Comparison of ENCODE assay signal across 10 cellular contexts in genomic region chr2:40364143-40364903, GRCh38.
DNase-seq lines count a peak whose midpoint lies in the region; ATAC-seq, FAIRE-seq and TF ChIP-seq lines count a peak whose summit lies in the region.
"Had no signal": no experiment of that assay in that cellular context is flagged by ENCODE, and none has a peak within 500 bp of the region (broad histone marks: within the 10 kb centered on the region; RNA-seq: fewer than 3 reads in every experiment).

No MANE protein-coding gene starts in this region.

- POLR2A ChIA-PET in OCI-LY7 (lab: Charles Lee) (interaction anchor here (0.6 to 2.4 kb wide), 15 partner anchors 11 to 586 kb away, joined by 3 to 11 read pairs (median 4); no protein-coding TSS in a partner anchor), endothelial cell of umbilical vein (lab: Charles Lee) (no interaction called here), WTC11 (lab: Charles Lee) (interaction anchor here (1.3 kb wide), 1 partner anchor 9 kb away, joined by 3 read pairs; no protein-coding TSS in a partner anchor)

- dilution Hi-C loops in endothelial cell of umbilical vein (cut with MboI; ENCODE audit: extremely low pct_ligation_motif_present, low sequenced_read_pairs), result no loop called here

- H3K4me2 ChIP-seq in DND-41 (ENCODE audit: insufficient read depth, low read length) (no peak overlapping the region), OCI-LY7 (ENCODE audit: low read length) (peak overlapping the region; percentile 80), endothelial cell of umbilical vein (ENCODE audit: insufficient read depth, low read length) (peak overlapping the region; percentile 94)

- H3K36me3 ChIP-seq in DND-41 (ENCODE audit: insufficient read depth, low read length), result no peaks in the 10 kb centered on the region
- no peaks in the 10 kb centered on the region; the same call in 1 of the 2 replicates for H3K36me3 ChIP-seq in OCI-LY7 (ENCODE audit: insufficient read depth, low read length)
- H3K36me3 ChIP-seq in endothelial cell of umbilical vein (ENCODE audit: control insufficient read depth in 2 of 2, extremely low read depth in 1 of 2, insufficient read depth in 2 of 2, low read length in 2 of 2), result no peaks in the 10 kb centered on the region

- no peaks in the 10 kb centered on the region for H3K27me3 ChIP-seq in DND-41 (ENCODE audit: insufficient read depth, low read length, poor library complexity)
- no peaks in the 10 kb centered on the region for H3K27me3 ChIP-seq in endothelial cell of umbilical vein (ENCODE audit: control insufficient read depth in 2 of 2, insufficient read depth in 2 of 2, low read length in 2 of 2)

- H3K9ac ChIP-seq in DND-41 (ENCODE audit: low read depth, low read length) (no peak overlapping the region), endothelial cell of umbilical vein (replicated peaks; ENCODE audit: extremely low read depth, insufficient read depth, low read length) (peak overlapping the region; percentile 79)

- CTCF ChIA-PET in OCI-LY7 (lab: Charles Lee; ENCODE audit: unreplicated experiment), result interaction anchor here (0.9 kb wide), 1 partner anchor 79 kb away, joined by 3 read pairs; no protein-coding TSS in a partner anchor
- CTCF ChIA-PET in endothelial cell of umbilical vein (lab: Charles Lee), result interaction anchor here (0.9 to 1.6 kb wide), 6 partner anchors 13 to 451 kb away, joined by 3 to 4 read pairs (median 3); no protein-coding TSS in a partner anchor
- CTCF ChIA-PET in WTC11 (lab: Charles Lee), result no interaction called here
- CTCF ChIA-PET in activated naive CD4-positive, alpha-beta T cell treated with anti-CD3 and anti-CD28 coated beads for 36 hours (lab: Charles Lee), result no interaction called here

- no peak overlapping the region; the same call in 1 of the 2 replicates for H3K27ac Mint-ChIP-seq in WTC11
- no peak overlapping the region for H3K27ac Mint-ChIP-seq in activated naive CD4-positive, alpha-beta T cell treated with anti-CD3 and anti-CD28 coated beads for 36 hours

- TF ChIP-seq CTCF in DND-41 (IDR thresholded peaks at IDR 0.05; ENCODE audit: borderline replicate concordance, extremely low read depth, low read length, poor library complexity, severe bottlenecking) (no peak), OCI-LY7 (conservative IDR thresholded peaks at IDR 0.05; ENCODE audit: low read length) (no peak), endothelial cell of umbilical vein (IDR thresholded peaks at IDR 0.05; ENCODE audit: extremely low read depth in 1 of 2, insufficient read depth in 1 of 2, low read depth in 1 of 2, low read length in 2 of 2) (no peak), WTC11 (IDR thresholded peaks at IDR 0.05) (no peak)

- peak; percentile 47 for FAIRE-seq in endothelial cell of umbilical vein (lab: Jason Lieb, UNC)

- H3K4me3 ChIP-seq in DND-41 (ENCODE audit: low read depth in 1 of 2, low read length in 2 of 2) (no peak overlapping the region), OCI-LY7 (ENCODE audit: low read depth, low read length, poor library complexity, severe bottlenecking) (peak overlapping the region; percentile 58), endothelial cell of umbilical vein (replicated peaks in 1 of 3; ENCODE audit: insufficient read depth in 1 of 3, low read depth in 1 of 3, low read length in 3 of 3) (peak overlapping the region; percentile 11 to 76 (median 54))

- no peak overlapping the region for H3K27ac ChIP-seq in DND-41 (ENCODE audit: low read length)
- peak overlapping the region; percentile 92 for H3K27ac ChIP-seq in OCI-LY7 (ENCODE audit: low read depth, low read length, poor library complexity, severe bottlenecking)
- H3K27ac ChIP-seq in endothelial cell of umbilical vein (ENCODE audit: insufficient read depth, low read depth, low read length), result peak overlapping the region; percentile 7

- H4K20me1 ChIP-seq in DND-41 (ENCODE audit: insufficient read depth, low read length) (no peaks in the 10 kb centered on the region), OCI-LY7 (ENCODE audit: insufficient read depth, low read length) (no peaks in the 10 kb centered on the region), endothelial cell of umbilical vein (replicated peaks; ENCODE audit: control insufficient read depth, extremely low read depth, insufficient read depth, low read length) (no peaks in the 10 kb centered on the region)

- peaks cover 5% of the 10 kb centered on the region for H3K4me1 Mint-ChIP-seq in WTC11
- H3K4me1 Mint-ChIP-seq in activated naive CD4-positive, alpha-beta T cell treated with anti-CD3 and anti-CD28 coated beads for 36 hours (ENCODE audit: low read depth), result peaks cover 5% of the 10 kb centered on the region

- H3K9me2 ChIP-seq in OCI-LY7 (ENCODE audit: insufficient read depth, low read length), result no peaks in the 10 kb centered on the region

- no peaks in the 10 kb centered on the region for H3K9me1 ChIP-seq in endothelial cell of umbilical vein (replicated peaks; ENCODE audit: control insufficient read depth, extremely low read depth, insufficient read depth, low read length)

- H3K4me3 Mint-ChIP-seq in WTC11, result no peak overlapping the region
- H3K4me3 Mint-ChIP-seq in activated naive CD4-positive, alpha-beta T cell treated with anti-CD3 and anti-CD28 coated beads for 36 hours, result no peak overlapping the region

- no peaks in the 10 kb centered on the region for H3K36me3 Mint-ChIP-seq in WTC11
- H3K36me3 Mint-ChIP-seq in activated naive CD4-positive, alpha-beta T cell treated with anti-CD3 and anti-CD28 coated beads for 36 hours (ENCODE audit: low read depth), result no peaks in the 10 kb centered on the region

- no TSS peak for BruUV-seq in OCI-LY7 (replicated peaks; lab: Mats Ljungman, UMichigan)
- no TSS peak for BruUV-seq in endothelial cell of umbilical vein (replicated peaks; lab: Mats Ljungman, UMichigan)

- H2AFZ ChIP-seq in DND-41 (ENCODE audit: low read depth, low read length) (no peak overlapping the region), OCI-LY7 (ENCODE audit: low read length) (peak overlapping the region; percentile 90), endothelial cell of umbilical vein (ENCODE audit: low read depth, low read length) (peak overlapping the region; percentile 80)

- ATAC-seq in DND-41 (ENCODE audit: insufficient read depth, low read depth) (peak; percentile 45; the same call in 2 of the 3 replicates), WTC11 (no peak)

- H3K4me1 ChIP-seq in DND-41 (ENCODE audit: insufficient read depth, low read length) (peaks cover 18% of the 10 kb centered on the region), OCI-LY7 (ENCODE audit: insufficient read depth, low read length, poor library complexity, severe bottlenecking) (peaks cover 61% of the 10 kb centered on the region), endothelial cell of umbilical vein (ENCODE audit: control insufficient read depth, extremely low read depth, insufficient read depth, low read length) (no peaks in the 10 kb centered on the region)

- DNase-seq in DND-41, result no peak
- DNase-seq in OCI-LY7 (ENCODE audit: low spot score), result peak; percentile 27
- peak; percentile 51 for DNase-seq in endothelial cell of umbilical vein (ENCODE audit: low read depth, low spot score)
- peak; percentile 50 for DNase-seq in renal cortical epithelial cell (ENCODE audit: low read depth)
- no peak for DNase-seq in WTC11 (ENCODE audit: low spot score)
- no peak for DNase-seq in pons (ENCODE audit: low spot score)
- no peak for DNase-seq in AG20443 (ENCODE audit: low spot score)
- no peak for DNase-seq in activated naive CD4-positive, alpha-beta T cell treated with anti-CD3 and anti-CD28 coated beads for 36 hours
- DNase-seq: activated gamma-delta T cell; stimulated activated CD4-positive, alpha-beta T cell treated with anti-CD3 and anti-CD28 coated beads, Interleukin-2, amount 100 ng/mL, for 24 hours had no signal

- intact Hi-C loops in OCI-LY7 (cut with micrococcal nuclease; ENCODE audit: unreplicated experiment), result no loop called here
- intact Hi-C loops in endothelial cell of umbilical vein (cut with micrococcal nuclease), result no loop called here
- intact Hi-C loops in activated naive CD4-positive, alpha-beta T cell treated with anti-CD3 and anti-CD28 coated beads for 36 hours (cut with micrococcal nuclease), result no loop called here

- peaks cover 17% of the 10 kb centered on the region for H3K79me2 ChIP-seq in DND-41 (ENCODE audit: insufficient read depth, low read length)
- H3K79me2 ChIP-seq in OCI-LY7 (ENCODE audit: insufficient read depth, low read depth, low read length), result no peaks in the 10 kb centered on the region
- no peaks in the 10 kb centered on the region for H3K79me2 ChIP-seq in endothelial cell of umbilical vein (ENCODE audit: control insufficient read depth, insufficient read depth, low read length)

- H3K9me3 Mint-ChIP-seq in WTC11, result no peaks in the 10 kb centered on the region
- no peaks in the 10 kb centered on the region for H3K9me3 Mint-ChIP-seq in activated naive CD4-positive, alpha-beta T cell treated with anti-CD3 and anti-CD28 coated beads for 36 hours

- no peak for TF ChIP-seq POLR2A in endothelial cell of umbilical vein (IDR thresholded peaks at IDR 0.05; ENCODE audit: low read depth, low read length)

- H3K9me3 ChIP-seq in DND-41 (ENCODE audit: insufficient read depth, low read length, severe bottlenecking) (no peaks in the 10 kb centered on the region), OCI-LY7 (ENCODE audit: low read length) (no peaks in the 10 kb centered on the region), endothelial cell of umbilical vein (replicated peaks; ENCODE audit: control insufficient read depth, insufficient read depth, low read length) (no peaks in the 10 kb centered on the region)

- H3K27me3 Mint-ChIP-seq in WTC11 (ENCODE audit: low read depth), result no peaks in the 10 kb centered on the region
- H3K27me3 Mint-ChIP-seq in activated naive CD4-positive, alpha-beta T cell treated with anti-CD3 and anti-CD28 coated beads for 36 hours (ENCODE audit: low read depth), result no peaks in the 10 kb centered on the region

TF ChIP-seq in endothelial cell of umbilical vein, 7 proteins besides CTCF, POLR2A, EP300 and RAD21 (continues in another document):
- TF ChIP-seq EZH2 (IDR thresholded peaks at IDR 0.05; ENCODE audit: borderline replicate concordance, low read depth, low read length, severe bottlenecking) (no peak), MYC (IDR thresholded peaks at IDR 0.05; ENCODE audit: low read depth, low read length) (no peak), MAX (IDR thresholded peaks at IDR 0.05; ENCODE audit: insufficient read depth, insufficient read length) (no peak)

TF ChIP-seq in WTC11, 78 proteins besides CTCF, POLR2A, EP300 and RAD21 (continues in another document):
- no peak for TF ChIP-seq ERG (CRISPR knock-in tag; IDR thresholded peaks at IDR 0.05)

Comparison
In these comparisons a context has a peak if more than half of its experiments do, and no peak if none do; other contexts are left out.
1. DNase-seq: peak in OCI-LY7 (single experiment), endothelial cell of umbilical vein (single experiment) and renal cortical epithelial cell (single experiment); none in DND-41 (single experiment), WTC11 (single experiment), pons (single experiment), AG20443 (single experiment) and activated naive CD4-positive, alpha-beta T cell treated with anti-CD3 and anti-CD28 coated beads for 36 hours (single experiment).
2. H3K4me3 ChIP-seq: peak in OCI-LY7 (single experiment) and endothelial cell of umbilical vein (3 of 3); none in DND-41 (0 of 2).
3. CTCF ChIA-PET loops: an anchor here in OCI-LY7 (0.9 kb wide) and endothelial cell of umbilical vein (0.9 to 1.6 kb wide); none called in WTC11 and activated naive CD4-positive, alpha-beta T cell treated with anti-CD3 and anti-CD28 coated beads for 36 hours.